Comparison of ENCODE assay signal across 7 cellular contexts in genomic region chr17:38925263-38925995, GRCh38.
DNase-seq lines count a peak whose midpoint lies in the region; ATAC-seq and TF ChIP-seq lines count a peak whose summit lies in the region.

TSS of gene LASP1NB (plus strand) at chr17:38925614.

- H2AFZ ChIP-seq in PC-9: no peak within 1 kb of the TSS
- H2AFZ ChIP-seq in mesenchymal stem cell (ENCODE audit: low read depth, low read length): no peak within 1 kb of the TSS

- H3K36me3 ChIP-seq in PC-9 (ENCODE audit: low read depth) (no peaks in the 10 kb centered on the region), mesenchymal stem cell (ENCODE audit: control insufficient read depth in 1 of 2, insufficient read depth in 2 of 2, low read depth in 1 of 2, low read length in 2 of 2) (peaks cover 15 to 20% of the 10 kb centered on the region in 2 experiments), testis (ENCODE audit: low read depth, missing control alignments) (no peaks in the 10 kb centered on the region)

- no peak within 1 kb of the TSS for H3K4ac ChIP-seq in mesenchymal stem cell (ENCODE audit: low read depth in 1 of 2, low read length in 2 of 2)

- peak within 1 kb of the TSS in 1 of 2 experiments; percentile 33 for H3K18ac ChIP-seq in mesenchymal stem cell (ENCODE audit: low read depth in 1 of 2, low read length in 2 of 2)

- CTCF ChIA-PET in PC-9 (lab: Charles Lee): interaction anchor here (0.5 kb wide), 1 partner anchor 24 kb away, joined by 3 read pairs; no protein-coding TSS in a partner anchor

- H4K20me1 ChIP-seq in PC-9 (ENCODE audit: insufficient read depth): peaks cover 3% of the 10 kb centered on the region; the same call in 1 of the 2 replicates

- H4K91ac ChIP-seq in mesenchymal stem cell (ENCODE audit: low read length): no peak within 1 kb of the TSS

- no TSS peak for BruUV-seq in PC-9 (replicated peaks; lab: Mats Ljungman, UMichigan)

- WGBS in mesenchymal stem cell: 88% methylated on average over 13 of the region's 14 CpGs
- 63 to 71% methylated on average over 14 of the region's 14 CpGs for WGBS in testis, 2 donors

- intact Hi-C loops in PC-9 (cut with micrococcal nuclease; ENCODE audit: unreplicated experiment): no loop called here
- intact Hi-C loops in testis (cut with DNase I; ENCODE audit: low total_unique reads): no loop called here

- POLR2A ChIA-PET in PC-9 (lab: Charles Lee; ENCODE audit: unreplicated experiment): interaction anchor here (0.7 kb wide), 1 partner anchor 477 kb away, joined by 6 read pairs; no protein-coding TSS in a partner anchor

- H3K9me2 ChIP-seq in PC-9 (ENCODE audit: insufficient read depth): no peaks in the 10 kb centered on the region

- H2BK15ac ChIP-seq in mesenchymal stem cell (ENCODE audit: low read depth, poor library complexity, severe bottlenecking): no peak within 1 kb of the TSS

- H2AK5ac ChIP-seq in mesenchymal stem cell (ENCODE audit: low read length, severe bottlenecking): no peak within 1 kb of the TSS

- H3K4me3 ChIP-seq in PC-9 (no peak within 1 kb of the TSS), mesenchymal stem cell (ENCODE audit: insufficient read depth in 1 of 2, low read depth in 1 of 2, low read length in 2 of 2) (no peak within 1 kb of the TSS), testis (no peak within 1 kb of the TSS)

- TF ChIP-seq CTCF in PC-9 (conservative IDR thresholded peaks at IDR 0.05) (no peak), testis (IDR thresholded peaks at IDR 0.05) (no peak)

- H3K4me1 ChIP-seq in PC-9 (replicated peaks; ENCODE audit: insufficient read depth): no peaks in the 10 kb centered on the region
- peaks cover 16% of the 10 kb centered on the region for H3K4me1 ChIP-seq in mesenchymal stem cell (ENCODE audit: control insufficient read depth, insufficient read depth, low read depth, low read length)
- no peaks in the 10 kb centered on the region for H3K4me1 ChIP-seq in testis

- ATAC-seq in GM18907 (IDR thresholded peaks at IDR 0.05; ENCODE audit: unreplicated experiment) (no peak), GM19467 (IDR thresholded peaks at IDR 0.05; ENCODE audit: unreplicated experiment) (no peak)

- TF ChIP-seq POLR2A in testis (IDR thresholded peaks at IDR 0.05): no peak

- peaks cover 40% of the 10 kb centered on the region for H3F3A ChIP-seq in PC-9 (ENCODE audit: insufficient read depth, low read depth)

- DNase-seq in PC-9: no peak
- DNase-seq in astrocyte of the hippocampus (ENCODE audit: low read depth, low spot score): peak; percentile 66
- DNase-seq in mesenchymal stem cell: no peak
- DNase-seq in testis: peak; percentile 26
- DNase-seq in DMS53 (lab: John Stamatoyannopoulos, UW): no peak

- no peak within 1 kb of the TSS for H2BK5ac ChIP-seq in mesenchymal stem cell (ENCODE audit: low read depth, low read length, poor library complexity, severe bottlenecking)

- no peak within 1 kb of the TSS for H3K14ac ChIP-seq in mesenchymal stem cell (ENCODE audit: low read length in 2 of 2)

- peaks cover 7% of the 10 kb centered on the region for H3K79me1 ChIP-seq in mesenchymal stem cell (replicated peaks; ENCODE audit: low read length, poor library complexity, severe bottlenecking)

- H3K9me3 ChIP-seq in PC-9 (ENCODE audit: insufficient read depth, low read depth) (no peaks in the 10 kb centered on the region), mesenchymal stem cell (ENCODE audit: control insufficient read depth, low read length) (no peaks in the 10 kb centered on the region), testis (no peaks in the 10 kb centered on the region)

- H3K4me2 ChIP-seq in PC-9: no peak within 1 kb of the TSS
- H3K4me2 ChIP-seq in mesenchymal stem cell (ENCODE audit: low read length, poor library complexity, severe bottlenecking): no peak within 1 kb of the TSS

- H3K27ac ChIP-seq in PC-9 (0 out of 2 replicates have a peak within 1 kb of the TSS, but pooled peaks have one; percentile 26), mesenchymal stem cell (ENCODE audit: low read length, poor library complexity, severe bottlenecking) (no peak within 1 kb of the TSS), testis (peak within 1 kb of the TSS in 1 of 2 donors; percentile 66)

- H3K79me2 ChIP-seq in PC-9 (ENCODE audit: low read depth): no peaks in the 10 kb centered on the region

- H3K9ac ChIP-seq in mesenchymal stem cell (ENCODE audit: low read length): peak within 1 kb of the TSS; percentile 37

- H3K27me3 ChIP-seq in PC-9 (ENCODE audit: insufficient read depth, low read depth): no peaks in the 10 kb centered on the region
- no peaks in the 10 kb centered on the region for H3K27me3 ChIP-seq in mesenchymal stem cell (ENCODE audit: control insufficient read depth in 1 of 2, insufficient read depth in 1 of 2, low read length in 2 of 2)
- H3K27me3 ChIP-seq in testis: no peaks in the 10 kb centered on the region

- no peak within 1 kb of the TSS for H2BK12ac ChIP-seq in mesenchymal stem cell (ENCODE audit: low read length in 2 of 2)

- no peak within 1 kb of the TSS for H2BK120ac ChIP-seq in mesenchymal stem cell (ENCODE audit: low read depth, low read length)

- no peak within 1 kb of the TSS for H3K23ac ChIP-seq in mesenchymal stem cell (ENCODE audit: low read length in 2 of 2)

- H4K8ac ChIP-seq in mesenchymal stem cell (ENCODE audit: low read length): no peak within 1 kb of the TSS

Comparison
In these comparisons a context has a peak if more than half of its experiments do, and no peak if none do; other contexts are left out.
1. DNase-seq: peak in astrocyte of the hippocampus (single experiment) and testis (single experiment); none in PC-9 (0 of 2), mesenchymal stem cell (single experiment) and DMS53 (single experiment).